ENCODE assay signal across 10 cellular contexts in the genomic region with DNA sequence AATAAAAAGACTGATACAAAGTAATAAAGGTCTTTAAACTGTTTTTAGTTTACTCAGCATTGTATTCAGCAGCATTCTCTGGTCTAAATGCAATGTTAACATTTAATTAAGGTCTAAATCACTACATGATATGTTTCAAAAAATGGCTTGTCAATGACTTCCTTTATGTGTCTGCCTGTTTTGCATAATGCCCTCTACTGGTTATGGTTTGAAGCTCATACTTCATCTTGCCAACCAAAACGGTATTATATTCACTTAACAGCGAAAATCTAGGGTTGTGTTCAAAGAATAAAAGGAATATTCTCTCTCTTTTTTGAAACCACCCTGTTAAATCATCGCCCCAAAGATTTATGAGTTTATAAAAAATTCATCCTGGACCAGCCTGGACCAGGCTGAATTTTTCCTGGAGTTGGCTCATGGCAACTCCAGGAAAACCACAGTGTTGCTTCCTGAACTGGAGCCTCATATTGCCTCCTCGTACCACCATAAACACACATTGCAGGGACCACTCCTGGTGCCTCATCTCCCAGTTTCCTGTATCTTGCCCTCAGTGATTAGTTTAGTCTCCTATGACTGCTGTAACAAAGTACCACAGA. TPM values are rescaled to one million over a fixed set of nuclear protein-coding genes. Genes with fewer than 3 reads are reported as not detected.
A peak's percentile ranks its signal among the peaks of the same experiment; 100 is the strongest.
DNase-seq lines count a peak whose midpoint lies in the region; ATAC-seq and TF ChIP-seq lines count a peak whose summit lies in the region.
"Had no signal": no experiment of that assay in that cellular context is flagged by ENCODE, and none has a peak within 500 bp of the region (broad histone marks: within the 10 kb centered on the region; RNA-seq: fewer than 3 reads in every experiment).

No MANE protein-coding gene starts in this region.

- POLR2A ChIA-PET in CD4-positive, alpha-beta memory T cell (lab: Charles Lee; ENCODE audit: partially characterized antibody), result no interaction called here
- POLR2A ChIA-PET in CD8-positive, alpha-beta memory T cell (lab: Charles Lee), result no interaction called here

- H3K4me1 ChIP-seq in CD4-positive, alpha-beta memory T cell (ENCODE audit: insufficient read depth, low read length), result no peaks in the 10 kb centered on the region
- H3K4me1 ChIP-seq in CD8-positive, alpha-beta memory T cell (ENCODE audit: insufficient read depth, low read length), result no peaks in the 10 kb centered on the region
- H3K4me1 ChIP-seq in ascending aorta, result no peaks in the 10 kb centered on the region

- DNase-seq in CD4-positive, alpha-beta memory T cell, result peak in 4 of 5 donors; percentile 3 to 12 (median 10)
- DNase-seq in SK-MEL-5 (ENCODE audit: low read depth, low spot score) (peak; percentile 60), left colon (no peak), NCI-H510A (lab: John Stamatoyannopoulos, UW) (no peak), ascending aorta (ENCODE audit: low spot score in 2 of 2) (no peak)
- no peak for DNase-seq in CD8-positive, alpha-beta memory T cell
- DNase-seq: left cardiac atrium had no signal

- intact Hi-C loops in CD4-positive, alpha-beta memory T cell (cut with micrococcal nuclease), result no loop called here
- intact Hi-C loops in left colon (cut with DNase I, micrococcal nuclease) (no loop called here), ascending aorta (cut with DNase I) (loop anchor here (10.0 kb wide), 1 partner anchor 173 kb away; no protein-coding TSS in a partner anchor)

- H3K36me3 ChIP-seq in CD4-positive, alpha-beta memory T cell (ENCODE audit: insufficient read depth, low read length), result no peaks in the 10 kb centered on the region
- no peaks in the 10 kb centered on the region for H3K36me3 ChIP-seq in CD8-positive, alpha-beta memory T cell (ENCODE audit: insufficient read depth, low read length)
- no peaks in the 10 kb centered on the region for H3K36me3 ChIP-seq in ascending aorta

- H3K36me3 Mint-ChIP-seq in CD4-positive, alpha-beta memory T cell, result no peaks in the 10 kb centered on the region
- H3K36me3 Mint-ChIP-seq in CD8-positive, alpha-beta memory T cell, result no peaks in the 10 kb centered on the region
- H3K36me3 Mint-ChIP-seq: brain had no signal

- H3K9me3 ChIP-seq in CD4-positive, alpha-beta memory T cell (ENCODE audit: control insufficient read depth in 1 of 2, low read length in 2 of 2), result no peaks in the 10 kb centered on the region
- H3K9me3 ChIP-seq in CD8-positive, alpha-beta memory T cell (ENCODE audit: low read length), result no peaks in the 10 kb centered on the region
- no peaks in the 10 kb centered on the region for H3K9me3 ChIP-seq in ascending aorta

- H3K27me3 ChIP-seq in CD4-positive, alpha-beta memory T cell (ENCODE audit: insufficient read depth, low read length), result no peaks in the 10 kb centered on the region
- no peaks in the 10 kb centered on the region for H3K27me3 ChIP-seq in CD8-positive, alpha-beta memory T cell (ENCODE audit: insufficient read depth, low read length, poor library complexity, severe bottlenecking)
- no peaks in the 10 kb centered on the region for H3K27me3 ChIP-seq in ascending aorta

- H3K27ac ChIP-seq in CD4-positive, alpha-beta memory T cell (ENCODE audit: low read depth, low read length), result no peak overlapping the region
- no peak overlapping the region for H3K27ac ChIP-seq in CD8-positive, alpha-beta memory T cell (ENCODE audit: low read depth, low read length)
- H3K27ac ChIP-seq in ascending aorta, result no peak overlapping the region

- H3K27me3 Mint-ChIP-seq in CD4-positive, alpha-beta memory T cell, result peaks cover 0 to 6% of the 10 kb centered on the region in 2 donors
- H3K27me3 Mint-ChIP-seq in CD8-positive, alpha-beta memory T cell, result peaks cover 4 to 21% of the 10 kb centered on the region in 2 donors

- H3K4me1 Mint-ChIP-seq in CD4-positive, alpha-beta memory T cell, result peaks cover 0 to 1% (median 0%) of the 10 kb centered on the region in 4 donors
- H3K4me1 Mint-ChIP-seq in CD8-positive, alpha-beta memory T cell, result peaks cover 0 to 4% (median 3%) of the 10 kb centered on the region in 3 donors
- H3K4me1 Mint-ChIP-seq: brain had no signal

- CTCF ChIA-PET in CD4-positive, alpha-beta memory T cell (lab: Charles Lee; ENCODE audit: partially characterized antibody), result interaction anchor here (0.6 to 1.2 kb wide), 2 partner anchors 10 to 17 kb away, joined by 3 to 4 read pairs; no protein-coding TSS in a partner anchor
- CTCF ChIA-PET in CD8-positive, alpha-beta memory T cell (lab: Charles Lee), result interaction anchor here (1.7 kb wide), 1 partner anchor 33 kb away, joined by 6 read pairs; a partner anchor contains a TSS

- TF ChIP-seq CTCF in ascending aorta (IDR thresholded peaks at IDR 0.05), result peak in 1 of 3 experiments; percentile 17

- peaks cover 0 to 2% (median 0%) of the 10 kb centered on the region in 8 donors for H3K9me3 Mint-ChIP-seq in CD4-positive, alpha-beta memory T cell
- H3K9me3 Mint-ChIP-seq in CD8-positive, alpha-beta memory T cell, result no peaks in the 10 kb centered on the region

- no peak overlapping the region for H3K27ac Mint-ChIP-seq in CD4-positive, alpha-beta memory T cell
- no peak overlapping the region for H3K27ac Mint-ChIP-seq in CD8-positive, alpha-beta memory T cell
- H3K27ac Mint-ChIP-seq: brain had no signal

- in situ Hi-C loops in SK-MEL-5 (cut with HindIII; ENCODE audit: low pct_unique_long_range_greater_than_20kb, low sequenced_read_pairs), result no loop called here

- no peak overlapping the region for H3K4me3 Mint-ChIP-seq in CD4-positive, alpha-beta memory T cell
- H3K4me3 Mint-ChIP-seq in CD8-positive, alpha-beta memory T cell, result no peak overlapping the region
- H3K4me3 Mint-ChIP-seq: brain had no signal

- H3K4me3 ChIP-seq in CD4-positive, alpha-beta memory T cell (ENCODE audit: low read length in 2 of 2), result no peak overlapping the region
- H3K4me3 ChIP-seq in CD8-positive, alpha-beta memory T cell (ENCODE audit: low read length), result no peak overlapping the region
- no peak overlapping the region for H3K4me3 ChIP-seq in ascending aorta

- peak; percentile 74 for ATAC-seq in HG02885 (IDR thresholded peaks at IDR 0.05; ENCODE audit: poor library complexity, unreplicated experiment)
- ATAC-seq in left colon, result peak; percentile 46
- no peak for ATAC-seq in GM21723 (IDR thresholded peaks at IDR 0.05; ENCODE audit: unreplicated experiment)

RNA-seq across cellular contexts. Expression of a gene that starts 6.7 kb away (rescaled TPM):
- 1 to 10 TPM; 3.9 to 5.1 TPM for total RNA-seq in CD4-positive, alpha-beta memory T cell
- 1 to 10 TPM; 2.1 to 3.0 TPM for polyA plus RNA-seq in CD4-positive, alpha-beta memory T cell
- 4.4 and 6.2 TPM in 2 replicates for total RNA-seq in SK-MEL-5 (2014; rRNA removed; shearing (Covaris generic))
- 7.5 and 10.2 TPM in 2 replicates for polyA plus RNA-seq in SK-MEL-5 (2015; cell fraction: cytosol; rRNA removed)
- polyA plus RNA-seq in SK-MEL-5 (2015; cell fraction: nucleus; rRNA removed), result 5.5 and 6.4 TPM in 2 replicates
- 10 to 100 TPM; 43.3 to 49.0 TPM for total RNA-seq in left colon
- total RNA-seq in CD8-positive, alpha-beta memory T cell, result 10 to 100 TPM in 1 of 2 experiments, 1 to 10 TPM in 1; 9.1 to 12.9 TPM
- polyA plus RNA-seq in CD8-positive, alpha-beta memory T cell, result 3.5 TPM
- 19.1 TPM for total RNA-seq in ascending aorta

RNA-seq across cellular contexts. Expression of a gene that starts 32.9 kb away (rescaled TPM):
- total RNA-seq in CD4-positive, alpha-beta memory T cell, result 1 to 10 TPM; 2.4 to 2.9 TPM
- 1 to 10 TPM; 1.2 to 2.4 TPM for polyA plus RNA-seq in CD4-positive, alpha-beta memory T cell
- total RNA-seq in SK-MEL-5 (2014; rRNA removed; shearing (Covaris generic)), result 37.4 and 39.1 TPM in 2 replicates
- 33.5 and 37.6 TPM in 2 replicates for polyA plus RNA-seq in SK-MEL-5 (2015; cell fraction: cytosol; rRNA removed)
- polyA plus RNA-seq in SK-MEL-5 (2015; cell fraction: nucleus; rRNA removed), result 45.7 and 50.8 TPM in 2 replicates
- total RNA-seq in left colon (10 to 100 TPM; 15.7 to 22.3 TPM), ascending aorta (27.1 TPM)
- total RNA-seq in CD8-positive, alpha-beta memory T cell, result 10 to 100 TPM; 31.9 to 32.9 TPM
- 2.4 TPM for polyA plus RNA-seq in CD8-positive, alpha-beta memory T cell

Comparison
In these comparisons a context has a peak if more than half of its experiments do, and no peak if none do; other contexts are left out.
1. DNase-seq: peak in CD4-positive, alpha-beta memory T cell (4 of 5) and SK-MEL-5 (single experiment); none in left colon (0 of 2), CD8-positive, alpha-beta memory T cell (0 of 5), NCI-H510A (single experiment) and ascending aorta (0 of 2).